ENCODE assay signal across 1 cellular context in the genomic region with DNA sequence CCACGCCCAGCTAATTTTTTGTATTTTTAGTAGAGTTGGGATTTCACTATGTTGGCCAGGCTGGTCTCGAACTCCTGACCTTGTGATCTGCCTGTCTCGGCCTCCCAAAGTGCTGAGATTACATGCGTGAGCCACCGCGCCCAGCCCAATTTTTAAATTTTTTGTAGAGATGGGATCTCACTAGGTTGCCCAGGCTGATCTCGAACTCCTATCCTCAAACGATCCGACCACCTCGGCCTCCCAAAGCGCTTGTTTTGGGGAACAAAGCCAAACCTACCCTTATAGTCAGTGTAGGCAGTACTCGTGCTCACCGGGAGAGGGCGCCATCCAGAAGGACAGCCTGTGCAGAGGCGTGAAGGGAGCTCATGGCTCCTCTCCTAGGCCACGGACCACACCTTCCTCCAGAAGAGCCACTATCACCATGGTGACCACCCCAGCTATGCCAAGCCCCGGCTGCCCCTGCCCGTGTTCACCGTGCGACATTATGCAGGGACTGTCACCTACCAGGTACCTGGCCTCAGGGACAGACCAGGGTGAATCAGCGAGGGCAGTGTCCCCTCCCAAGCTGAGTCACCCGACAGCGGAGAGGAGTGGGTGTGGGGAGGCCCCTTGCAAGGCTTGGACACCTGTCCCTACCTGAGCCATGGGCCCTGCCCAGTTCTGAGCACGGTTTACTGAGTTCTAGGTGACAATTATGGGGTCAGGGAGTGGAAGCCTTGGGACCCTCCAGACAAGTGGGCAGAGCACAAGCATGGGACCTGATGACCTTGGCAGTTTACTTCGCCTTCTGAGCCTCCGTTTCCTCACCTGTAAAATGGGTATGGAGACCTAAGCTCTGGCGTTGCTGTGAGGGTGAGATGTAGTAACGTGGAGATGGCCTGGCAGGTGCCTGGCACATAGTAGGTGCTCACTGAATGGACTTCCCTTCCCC.
TF ChIP-seq lines count a peak whose summit lies in the region.

No MANE protein-coding gene starts in this region.

TF ChIP-seq in K562, 482 proteins besides CTCF, POLR2A, EP300 and RAD21 (continued from another document):
- TF ChIP-seq THRB (CRISPR knock-in tag; conservative IDR thresholded peaks at IDR 0.05) (no peak), HDAC2 (IDR thresholded peaks at IDR 0.05) (peak; percentile 17; the same call in 1 of the 2 replicates), RBM25 (IDR thresholded peaks at IDR 0.05; ENCODE audit: low read depth, low read length, severe bottlenecking) (peak; percentile 52), NRF1 (conservative IDR thresholded peaks at IDR 0.05 in 1 of 2, IDR thresholded peaks at IDR 0.05 in 1 of 2) (0 out of 4 replicates have a peak, but pooled peaks of 1 of the 2 experiments have one; percentile 13), KLF16 (IDR thresholded peaks at IDR 0.05) (0 out of 2 replicates have a peak, but pooled peaks have one; percentile 41), ATF7 (IDR thresholded peaks at IDR 0.05) (0 out of 2 replicates have a peak, but pooled peaks have one; percentile 40), MYC (IDR thresholded peaks at IDR 0.05; ENCODE audit: low read depth, low read length) (peak; percentile 68), MYC (CRISPR knock-in tag; IDR thresholded peaks at IDR 0.05; ENCODE audit: borderline replicate concordance, low read depth) (no peak), ARID1B (IDR thresholded peaks at IDR 0.05) (peak; percentile 40), BMI1 (IDR thresholded peaks at IDR 0.05; ENCODE audit: low read length) (no peak), CREM (IDR thresholded peaks at IDR 0.05; ENCODE audit: low read depth) (peak; percentile 72), XRCC5 (IDR thresholded peaks at IDR 0.05; ENCODE audit: low read depth, low read length) (peak; percentile 88), KDM1A (IDR thresholded peaks at IDR 0.05) (peak; percentile 60 to 78), CEBPG (CRISPR knock-in tag; IDR thresholded peaks at IDR 0.05) (no peak), CEBPG (tag; conservative IDR thresholded peaks at IDR 0.05 in 1 of 2, IDR thresholded peaks at IDR 0.05 in 1 of 2) (no peak), SMC3 (conservative IDR thresholded peaks at IDR 0.05; ENCODE audit: insufficient read depth, low read depth, low read length) (peak; percentile 71), MCM3 (IDR thresholded peaks at IDR 0.05) (no peak), CBX5 (IDR thresholded peaks at IDR 0.05; ENCODE audit: borderline replicate concordance, low read depth) (no peak), GATAD2A (IDR thresholded peaks at IDR 0.05) (no peak; the same call in 1 of the 2 replicates), ZNF764 (CRISPR knock-in tag; IDR thresholded peaks at IDR 0.05; ENCODE audit: low read depth) (no peak)
